ENCODE assay signal across 9 cellular contexts in genomic region chr17:1227917-1228751, GRCh38. TPM values are rescaled to one million over a fixed set of nuclear protein-coding genes. Genes with fewer than 3 reads are reported as not detected.
DNase-seq lines count a peak whose midpoint lies in the region; ATAC-seq, FAIRE-seq and TF ChIP-seq lines count a peak whose summit lies in the region.
"Had no signal": no experiment of that assay in that cellular context is flagged by ENCODE, and none has a peak within 500 bp of the region (broad histone marks: within the 10 kb centered on the region; RNA-seq: fewer than 3 reads in every experiment).

No MANE protein-coding gene starts in this region.

- no peak for TF ChIP-seq CTCF in retinal pigment epithelial cell (conservative IDR thresholded peaks at IDR 0.05; ENCODE audit: low read depth, low read length)

- DNase-seq in GM12892 (ENCODE audit: insufficient read length) (peak; percentile 66), UCSD-AML1 (lab: John Stamatoyannopoulos, UW; ENCODE audit: unreplicated experiment) (peak; percentile 67), Right ventricle myocardium superior (peak; percentile 73), retinal pigment epithelial cell (ENCODE audit: low read depth) (no peak), NCI-H510A treated with DMSO at 0.1 percent for 48 hours (lab: John Stamatoyannopoulos, UW) (no peak), GOT3 (lab: John Stamatoyannopoulos, UW) (no peak), NCI-H2081 (lab: John Stamatoyannopoulos, UW) (no peak)

- peak; percentile 86 for FAIRE-seq in GM12892 (lab: Jason Lieb, UNC)

- intact Hi-C loops in Right ventricle myocardium superior (cut with DNase I), result no loop called here

- peak; percentile 26; the same call in 1 of the 2 replicates for TF ChIP-seq POLR2A in GM12892 (IDR thresholded peaks at IDR 0.05; ENCODE audit: low read depth, low read length)

- H3K4me3 ChIP-seq in retinal pigment epithelial cell (ENCODE audit: low read length), result peak overlapping the region; percentile 34

- peak; percentile 54 for ATAC-seq in HG02610 (IDR thresholded peaks at IDR 0.05; ENCODE audit: unreplicated experiment)
- ATAC-seq in Right ventricle myocardium superior (ENCODE audit: poor library complexity), result no peak

RNA-seq across cellular contexts. Expression of gene BHLHA9, which starts 42.1 kb away (rescaled TPM):
- not detected for polyA plus RNA-seq in GM12892 (2012; ENCODE audit: missing spikeins)
- not detected for total RNA-seq in Right ventricle myocardium superior
- total RNA-seq: LHCN-M2 had no signal

RNA-seq across cellular contexts. Expression of gene ABR, which starts 48.4 kb away (rescaled TPM):
- 33.9 TPM for polyA plus RNA-seq in GM12892 (2012; ENCODE audit: missing spikeins)
- 128 TPM for total RNA-seq in Right ventricle myocardium superior

RNA-seq across cellular contexts. Expression of gene TRARG1, which starts 51.3 kb away (rescaled TPM):
- not detected for polyA plus RNA-seq in GM12892 (2012; ENCODE audit: missing spikeins)
- total RNA-seq in Right ventricle myocardium superior, result 0.97 TPM
- total RNA-seq: LHCN-M2 had no signal

Comparison
In these comparisons a context has a peak if more than half of its experiments do, and no peak if none do; other contexts are left out.
1. DNase-seq: peak in GM12892 (single experiment), UCSD-AML1 (single experiment) and Right ventricle myocardium superior (single experiment); none in retinal pigment epithelial cell (single experiment), NCI-H510A treated with DMSO at 0.1 percent for 48 hours (single experiment), GOT3 (single experiment) and NCI-H2081 (0 of 2).